Comparison of ENCODE assay signal across 10 cellular contexts in genomic region chr5:81779935-81780266, GRCh38. TPM values are rescaled to one million over a fixed set of nuclear protein-coding genes. Genes with fewer than 3 reads are reported as not detected.
DNase-seq lines count a peak whose midpoint lies in the region; ATAC-seq and TF ChIP-seq lines count a peak whose summit lies in the region.
"Had no signal": no experiment of that assay in that cellular context is flagged by ENCODE, and none has a peak within 500 bp of the region (broad histone marks: within the 10 kb centered on the region; RNA-seq: fewer than 3 reads in every experiment).

No MANE protein-coding gene starts in this region.

- no peaks in the 10 kb centered on the region for H3F3A ChIP-seq in MM.1S (ENCODE audit: insufficient read depth, low read length)

- H3K4me3 ChIP-seq in MM.1S (ENCODE audit: low read length): no peak overlapping the region
- H3K4me3 ChIP-seq in colonic mucosa: no peak overlapping the region
- no peak overlapping the region for H3K4me3 ChIP-seq in rectal smooth muscle tissue (ENCODE audit: low read length)

- peak overlapping the region; percentile 94; the same call in 1 of the 2 replicates for H3K4me2 ChIP-seq in MM.1S (ENCODE audit: low read depth, low read length)

- no peak overlapping the region for H3K27ac ChIP-seq in MM.1S (ENCODE audit: low read length)
- H3K27ac ChIP-seq in colonic mucosa: peak overlapping the region; percentile 75
- H3K27ac ChIP-seq in rectal smooth muscle tissue (ENCODE audit: low read depth, low read length): peak overlapping the region; percentile 77

- no peak for TF ChIP-seq CTCF in MM.1S (IDR thresholded peaks at IDR 0.05; ENCODE audit: low read length)
- TF ChIP-seq CTCF in colonic mucosa (IDR thresholded peaks at IDR 0.05): no peak

- H3K9me2 ChIP-seq in MM.1S (replicated peaks; ENCODE audit: insufficient read depth, low read length): no peaks in the 10 kb centered on the region

- no peaks in the 10 kb centered on the region for H3K27me3 ChIP-seq in MM.1S (replicated peaks; ENCODE audit: insufficient read depth, low read length)
- no peaks in the 10 kb centered on the region for H3K27me3 ChIP-seq in colonic mucosa
- H3K27me3 ChIP-seq in rectal smooth muscle tissue (ENCODE audit: control insufficient read depth, insufficient read depth, low read length): no peaks in the 10 kb centered on the region

- peak; percentile 33 for ATAC-seq in GM18502 (IDR thresholded peaks at IDR 0.05; ENCODE audit: poor library complexity, unreplicated experiment)

- H3K9me3 ChIP-seq in MM.1S (replicated peaks; ENCODE audit: insufficient read depth, low read length) (no peaks in the 10 kb centered on the region), colonic mucosa (no peaks in the 10 kb centered on the region)

- H3K4me1 ChIP-seq in MM.1S (ENCODE audit: low read length) (peaks cover 14% of the 10 kb centered on the region), colonic mucosa (peaks cover 3% of the 10 kb centered on the region), rectal smooth muscle tissue (ENCODE audit: control insufficient read depth, insufficient read depth, low read length) (peaks cover 8% of the 10 kb centered on the region)

- H3K9ac ChIP-seq in MM.1S (ENCODE audit: low read length) (no peak overlapping the region), colonic mucosa (ENCODE audit: low read depth in 2 of 2, low read length in 2 of 2) (peak overlapping the region in 1 of 2 donors; percentile 52), rectal smooth muscle tissue (ENCODE audit: low read length) (no peak overlapping the region)

- H4K20me1 ChIP-seq in MM.1S (ENCODE audit: insufficient read depth, low read length): no peaks in the 10 kb centered on the region

- no peaks in the 10 kb centered on the region for H3K79me2 ChIP-seq in MM.1S (ENCODE audit: low read length)

- H3K36me3 ChIP-seq in MM.1S (replicated peaks; ENCODE audit: insufficient read depth, low read length) (no peaks in the 10 kb centered on the region), colonic mucosa (no peaks in the 10 kb centered on the region), rectal smooth muscle tissue (ENCODE audit: control insufficient read depth, insufficient read depth, low read length) (no peaks in the 10 kb centered on the region)

- DNase-seq in MM.1S: no peak
- DNase-seq in colonic mucosa: no peak
- DNase-seq in NCI-H748 treated with DMSO at 0.1 percent for 48 hours (lab: John Stamatoyannopoulos, UW): no peak
- no peak for DNase-seq in NCI-H345 (lab: John Stamatoyannopoulos, UW)
- no peak for DNase-seq in NCI-H146 treated with DMSO at 0.1 percent for 48 hours (lab: John Stamatoyannopoulos, UW; ENCODE audit: unreplicated experiment)
- no peak for DNase-seq in germinal center (ENCODE audit: low spot score)
- DNase-seq: GF-D8, HCEC 1CT had no signal

- intact Hi-C loops in colonic mucosa (cut with DNase I): no loop called here

- peak overlapping the region; percentile 87 for H2AFZ ChIP-seq in MM.1S (ENCODE audit: low read length)

RNA-seq across cellular contexts. Expression of gene SSBP2, which starts 29.0 kb away (rescaled TPM):
- total RNA-seq in colonic mucosa: 10 to 100 TPM; 11.1 to 28.0 TPM
